ENCODE assay signal across 1 cellular context in the genomic region with DNA sequence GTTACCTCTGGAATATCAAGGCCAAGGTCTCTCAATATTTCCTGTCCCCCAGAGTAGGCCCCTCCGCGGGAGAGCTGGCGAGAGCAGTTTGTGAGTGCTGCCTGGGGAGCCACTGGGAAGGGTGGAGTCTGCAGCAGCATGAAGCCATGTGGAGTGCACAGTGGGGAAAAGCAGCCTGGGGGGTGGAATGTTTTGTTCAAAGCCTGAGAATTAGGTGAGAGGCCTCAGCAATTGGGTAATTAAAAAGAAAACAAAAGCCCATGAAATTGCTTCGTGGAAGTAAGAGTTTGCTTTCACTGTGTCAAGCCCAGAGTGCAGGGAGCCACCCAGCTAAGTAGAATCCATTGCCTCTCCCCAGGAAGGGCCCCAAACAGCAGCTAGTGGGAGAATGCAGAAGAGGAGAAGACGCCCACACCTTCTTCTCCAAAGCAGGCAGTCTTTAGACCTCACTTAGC.
TF ChIP-seq lines count a peak whose summit lies in the region.

No MANE protein-coding gene starts in this region.

TF ChIP-seq in K562, 482 proteins besides CTCF, POLR2A, EP300 and RAD21 (continued from another document):
- TF ChIP-seq BCL6 (CRISPR knock-in tag; IDR thresholded peaks at IDR 0.05), result no peak
- TF ChIP-seq PHB (CRISPR knock-in tag; IDR thresholded peaks at IDR 0.05), result no peak
- TF ChIP-seq KLF1 (tag; IDR thresholded peaks at IDR 0.05), result no peak
- TF ChIP-seq MYNN (IDR thresholded peaks at IDR 0.05), result no peak
- no peak for TF ChIP-seq MYNN (CRISPR knock-in tag; IDR thresholded peaks at IDR 0.05)
- no peak for TF ChIP-seq ZNF212 (CRISPR knock-in tag; IDR thresholded peaks at IDR 0.05)
- TF ChIP-seq EZH2 (IDR thresholded peaks at IDR 0.05; ENCODE audit: borderline replicate concordance, low read depth, low read length), result no peak
- TF ChIP-seq, protein P1, sequence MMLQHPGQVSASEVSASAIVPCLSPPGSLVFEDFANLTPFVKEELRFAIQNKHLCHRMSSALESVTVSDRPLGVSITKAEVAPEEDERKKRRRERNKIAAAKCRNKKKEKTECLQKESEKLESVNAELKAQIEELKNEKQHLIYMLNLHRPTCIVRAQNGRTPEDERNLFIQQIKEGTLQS (IDR thresholded peaks at IDR 0.05), result no peak
- TF ChIP-seq, protein P1 (CRISPR knock-in tag; conservative IDR thresholded peaks at IDR 0.05), result no peak
- TF ChIP-seq MBD2 (IDR thresholded peaks at IDR 0.05; ENCODE audit: borderline replicate concordance, low read depth), result no peak
- TF ChIP-seq, protein P2, sequence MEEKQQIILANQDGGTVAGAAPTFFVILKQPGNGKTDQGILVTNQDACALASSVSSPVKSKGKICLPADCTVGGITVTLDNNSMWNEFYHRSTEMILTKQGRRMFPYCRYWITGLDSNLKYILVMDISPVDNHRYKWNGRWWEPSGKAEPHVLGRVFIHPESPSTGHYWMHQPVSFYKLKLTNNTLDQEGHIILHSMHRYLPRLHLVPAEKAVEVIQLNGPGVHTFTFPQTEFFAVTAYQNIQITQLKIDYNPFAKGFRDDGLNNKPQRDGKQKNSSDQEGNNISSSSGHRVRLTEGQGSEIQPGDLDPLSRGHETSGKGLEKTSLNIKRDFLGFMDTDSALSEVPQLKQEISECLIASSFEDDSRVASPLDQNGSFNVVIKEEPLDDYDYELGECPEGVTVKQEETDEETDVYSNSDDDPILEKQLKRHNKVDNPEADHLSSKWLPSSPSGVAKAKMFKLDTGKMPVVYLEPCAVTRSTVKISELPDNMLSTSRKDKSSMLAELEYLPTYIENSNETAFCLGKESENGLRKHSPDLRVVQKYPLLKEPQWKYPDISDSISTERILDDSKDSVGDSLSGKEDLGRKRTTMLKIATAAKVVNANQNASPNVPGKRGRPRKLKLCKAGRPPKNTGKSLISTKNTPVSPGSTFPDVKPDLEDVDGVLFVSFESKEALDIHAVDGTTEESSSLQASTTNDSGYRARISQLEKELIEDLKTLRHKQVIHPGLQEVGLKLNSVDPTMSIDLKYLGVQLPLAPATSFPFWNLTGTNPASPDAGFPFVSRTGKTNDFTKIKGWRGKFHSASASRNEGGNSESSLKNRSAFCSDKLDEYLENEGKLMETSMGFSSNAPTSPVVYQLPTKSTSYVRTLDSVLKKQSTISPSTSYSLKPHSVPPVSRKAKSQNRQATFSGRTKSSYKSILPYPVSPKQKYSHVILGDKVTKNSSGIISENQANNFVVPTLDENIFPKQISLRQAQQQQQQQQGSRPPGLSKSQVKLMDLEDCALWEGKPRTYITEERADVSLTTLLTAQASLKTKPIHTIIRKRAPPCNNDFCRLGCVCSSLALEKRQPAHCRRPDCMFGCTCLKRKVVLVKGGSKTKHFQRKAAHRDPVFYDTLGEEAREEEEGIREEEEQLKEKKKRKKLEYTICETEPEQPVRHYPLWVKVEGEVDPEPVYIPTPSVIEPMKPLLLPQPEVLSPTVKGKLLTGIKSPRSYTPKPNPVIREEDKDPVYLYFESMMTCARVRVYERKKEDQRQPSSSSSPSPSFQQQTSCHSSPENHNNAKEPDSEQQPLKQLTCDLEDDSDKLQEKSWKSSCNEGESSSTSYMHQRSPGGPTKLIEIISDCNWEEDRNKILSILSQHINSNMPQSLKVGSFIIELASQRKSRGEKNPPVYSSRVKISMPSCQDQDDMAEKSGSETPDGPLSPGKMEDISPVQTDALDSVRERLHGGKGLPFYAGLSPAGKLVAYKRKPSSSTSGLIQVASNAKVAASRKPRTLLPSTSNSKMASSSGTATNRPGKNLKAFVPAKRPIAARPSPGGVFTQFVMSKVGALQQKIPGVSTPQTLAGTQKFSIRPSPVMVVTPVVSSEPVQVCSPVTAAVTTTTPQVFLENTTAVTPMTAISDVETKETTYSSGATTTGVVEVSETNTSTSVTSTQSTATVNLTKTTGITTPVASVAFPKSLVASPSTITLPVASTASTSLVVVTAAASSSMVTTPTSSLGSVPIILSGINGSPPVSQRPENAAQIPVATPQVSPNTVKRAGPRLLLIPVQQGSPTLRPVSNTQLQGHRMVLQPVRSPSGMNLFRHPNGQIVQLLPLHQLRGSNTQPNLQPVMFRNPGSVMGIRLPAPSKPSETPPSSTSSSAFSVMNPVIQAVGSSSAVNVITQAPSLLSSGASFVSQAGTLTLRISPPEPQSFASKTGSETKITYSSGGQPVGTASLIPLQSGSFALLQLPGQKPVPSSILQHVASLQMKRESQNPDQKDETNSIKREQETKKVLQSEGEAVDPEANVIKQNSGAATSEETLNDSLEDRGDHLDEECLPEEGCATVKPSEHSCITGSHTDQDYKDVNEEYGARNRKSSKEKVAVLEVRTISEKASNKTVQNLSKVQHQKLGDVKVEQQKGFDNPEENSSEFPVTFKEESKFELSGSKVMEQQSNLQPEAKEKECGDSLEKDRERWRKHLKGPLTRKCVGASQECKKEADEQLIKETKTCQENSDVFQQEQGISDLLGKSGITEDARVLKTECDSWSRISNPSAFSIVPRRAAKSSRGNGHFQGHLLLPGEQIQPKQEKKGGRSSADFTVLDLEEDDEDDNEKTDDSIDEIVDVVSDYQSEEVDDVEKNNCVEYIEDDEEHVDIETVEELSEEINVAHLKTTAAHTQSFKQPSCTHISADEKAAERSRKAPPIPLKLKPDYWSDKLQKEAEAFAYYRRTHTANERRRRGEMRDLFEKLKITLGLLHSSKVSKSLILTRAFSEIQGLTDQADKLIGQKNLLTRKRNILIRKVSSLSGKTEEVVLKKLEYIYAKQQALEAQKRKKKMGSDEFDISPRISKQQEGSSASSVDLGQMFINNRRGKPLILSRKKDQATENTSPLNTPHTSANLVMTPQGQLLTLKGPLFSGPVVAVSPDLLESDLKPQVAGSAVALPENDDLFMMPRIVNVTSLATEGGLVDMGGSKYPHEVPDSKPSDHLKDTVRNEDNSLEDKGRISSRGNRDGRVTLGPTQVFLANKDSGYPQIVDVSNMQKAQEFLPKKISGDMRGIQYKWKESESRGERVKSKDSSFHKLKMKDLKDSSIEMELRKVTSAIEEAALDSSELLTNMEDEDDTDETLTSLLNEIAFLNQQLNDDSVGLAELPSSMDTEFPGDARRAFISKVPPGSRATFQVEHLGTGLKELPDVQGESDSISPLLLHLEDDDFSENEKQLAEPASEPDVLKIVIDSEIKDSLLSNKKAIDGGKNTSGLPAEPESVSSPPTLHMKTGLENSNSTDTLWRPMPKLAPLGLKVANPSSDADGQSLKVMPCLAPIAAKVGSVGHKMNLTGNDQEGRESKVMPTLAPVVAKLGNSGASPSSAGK (IDR thresholded peaks at IDR 0.05), result 0 out of 2 replicates have a peak, but pooled peaks have one; percentile 23
- TF ChIP-seq, protein P3, sequence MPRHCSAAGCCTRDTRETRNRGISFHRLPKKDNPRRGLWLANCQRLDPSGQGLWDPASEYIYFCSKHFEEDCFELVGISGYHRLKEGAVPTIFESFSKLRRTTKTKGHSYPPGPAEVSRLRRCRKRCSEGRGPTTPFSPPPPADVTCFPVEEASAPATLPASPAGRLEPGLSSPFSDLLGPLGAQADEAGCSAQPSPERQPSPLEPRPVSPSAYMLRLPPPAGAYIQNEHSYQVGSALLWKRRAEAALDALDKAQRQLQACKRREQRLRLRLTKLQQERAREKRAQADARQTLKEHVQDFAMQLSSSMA (CRISPR knock-in tag; IDR thresholded peaks at IDR 0.05), result no peak
- no peak for TF ChIP-seq TBP (optimal IDR thresholded peaks at IDR 0.05; ENCODE audit: low read depth, low read length)
- TF ChIP-seq, protein P4, sequence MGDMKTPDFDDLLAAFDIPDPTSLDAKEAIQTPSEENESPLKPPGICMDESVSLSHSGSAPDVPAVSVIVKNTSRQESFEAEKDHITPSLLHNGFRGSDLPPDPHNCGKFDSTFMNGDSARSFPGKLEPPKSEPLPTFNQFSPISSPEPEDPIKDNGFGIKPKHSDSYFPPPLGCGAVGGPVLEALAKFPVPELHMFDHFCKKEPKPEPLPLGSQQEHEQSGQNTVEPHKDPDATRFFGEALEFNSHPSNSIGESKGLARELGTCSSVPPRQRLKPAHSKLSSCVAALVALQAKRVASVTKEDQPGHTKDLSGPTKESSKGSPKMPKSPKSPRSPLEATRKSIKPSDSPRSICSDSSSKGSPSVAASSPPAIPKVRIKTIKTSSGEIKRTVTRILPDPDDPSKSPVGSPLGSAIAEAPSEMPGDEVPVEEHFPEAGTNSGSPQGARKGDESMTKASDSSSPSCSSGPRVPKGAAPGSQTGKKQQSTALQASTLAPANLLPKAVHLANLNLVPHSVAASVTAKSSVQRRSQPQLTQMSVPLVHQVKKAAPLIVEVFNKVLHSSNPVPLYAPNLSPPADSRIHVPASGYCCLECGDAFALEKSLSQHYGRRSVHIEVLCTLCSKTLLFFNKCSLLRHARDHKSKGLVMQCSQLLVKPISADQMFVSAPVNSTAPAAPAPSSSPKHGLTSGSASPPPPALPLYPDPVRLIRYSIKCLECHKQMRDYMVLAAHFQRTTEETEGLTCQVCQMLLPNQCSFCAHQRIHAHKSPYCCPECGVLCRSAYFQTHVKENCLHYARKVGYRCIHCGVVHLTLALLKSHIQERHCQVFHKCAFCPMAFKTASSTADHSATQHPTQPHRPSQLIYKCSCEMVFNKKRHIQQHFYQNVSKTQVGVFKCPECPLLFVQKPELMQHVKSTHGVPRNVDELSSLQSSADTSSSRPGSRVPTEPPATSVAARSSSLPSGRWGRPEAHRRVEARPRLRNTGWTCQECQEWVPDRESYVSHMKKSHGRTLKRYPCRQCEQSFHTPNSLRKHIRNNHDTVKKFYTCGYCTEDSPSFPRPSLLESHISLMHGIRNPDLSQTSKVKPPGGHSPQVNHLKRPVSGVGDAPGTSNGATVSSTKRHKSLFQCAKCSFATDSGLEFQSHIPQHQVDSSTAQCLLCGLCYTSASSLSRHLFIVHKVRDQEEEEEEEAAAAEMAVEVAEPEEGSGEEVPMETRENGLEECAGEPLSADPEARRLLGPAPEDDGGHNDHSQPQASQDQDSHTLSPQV (IDR thresholded peaks at IDR 0.05), result 0 out of 2 replicates have a peak, but pooled peaks have one; percentile 46
- TF ChIP-seq ZBTB17 (CRISPR knock-in tag; IDR thresholded peaks at IDR 0.05), result no peak
- TF ChIP-seq, protein P5, sequence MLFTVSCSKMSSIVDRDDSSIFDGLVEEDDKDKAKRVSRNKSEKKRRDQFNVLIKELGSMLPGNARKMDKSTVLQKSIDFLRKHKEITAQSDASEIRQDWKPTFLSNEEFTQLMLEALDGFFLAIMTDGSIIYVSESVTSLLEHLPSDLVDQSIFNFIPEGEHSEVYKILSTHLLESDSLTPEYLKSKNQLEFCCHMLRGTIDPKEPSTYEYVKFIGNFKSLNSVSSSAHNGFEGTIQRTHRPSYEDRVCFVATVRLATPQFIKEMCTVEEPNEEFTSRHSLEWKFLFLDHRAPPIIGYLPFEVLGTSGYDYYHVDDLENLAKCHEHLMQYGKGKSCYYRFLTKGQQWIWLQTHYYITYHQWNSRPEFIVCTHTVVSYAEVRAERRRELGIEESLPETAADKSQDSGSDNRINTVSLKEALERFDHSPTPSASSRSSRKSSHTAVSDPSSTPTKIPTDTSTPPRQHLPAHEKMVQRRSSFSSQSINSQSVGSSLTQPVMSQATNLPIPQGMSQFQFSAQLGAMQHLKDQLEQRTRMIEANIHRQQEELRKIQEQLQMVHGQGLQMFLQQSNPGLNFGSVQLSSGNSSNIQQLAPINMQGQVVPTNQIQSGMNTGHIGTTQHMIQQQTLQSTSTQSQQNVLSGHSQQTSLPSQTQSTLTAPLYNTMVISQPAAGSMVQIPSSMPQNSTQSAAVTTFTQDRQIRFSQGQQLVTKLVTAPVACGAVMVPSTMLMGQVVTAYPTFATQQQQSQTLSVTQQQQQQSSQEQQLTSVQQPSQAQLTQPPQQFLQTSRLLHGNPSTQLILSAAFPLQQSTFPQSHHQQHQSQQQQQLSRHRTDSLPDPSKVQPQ (CRISPR knock-in tag; IDR thresholded peaks at IDR 0.05; ENCODE audit: borderline replicate concordance), result no peak
- TF ChIP-seq EGR1 (conservative IDR thresholded peaks at IDR 0.05), result peak; percentile 24; the same call in 1 of the 2 replicates
- no peak for TF ChIP-seq SREBF1 (IDR thresholded peaks at IDR 0.05; ENCODE audit: borderline replicate concordance, low read depth, low read length)
